In genomic region chr15:40338041-40338657, GRCh38 we compare ENCODE assay signal across 8 cellular contexts. TPM values are rescaled to one million over a fixed set of nuclear protein-coding genes. Genes with fewer than 3 reads are reported as not detected.
DNase-seq lines count a peak whose midpoint lies in the region; ATAC-seq and TF ChIP-seq lines count a peak whose summit lies in the region.

No MANE protein-coding gene starts in this region.

- H3K9me3 ChIP-seq in cardiac muscle cell (ENCODE audit: low read depth), result no peaks in the 10 kb centered on the region

- ATAC-seq in HG03460 (IDR thresholded peaks at IDR 0.05; ENCODE audit: unreplicated experiment), result no peak

- no peaks in the 10 kb centered on the region for H3K27me3 ChIP-seq in cardiac muscle cell

- no peak overlapping the region for H3K4me3 ChIP-seq in cardiac muscle cell

- TF ChIP-seq CTCF in cardiac muscle cell (IDR thresholded peaks at IDR 0.05; ENCODE audit: low read depth, low read length), result peak; percentile 78

- no peak overlapping the region for H3K27ac ChIP-seq in cardiac muscle cell

- DNase-seq in NCI-H524 (lab: John Stamatoyannopoulos, UW) (peak; percentile 43 to 77), NCI-H524 treated with DMSO at 0.1 percent for 48 hours (lab: John Stamatoyannopoulos, UW) (no peak), Kasumi-1 (lab: John Stamatoyannopoulos, UW) (peak; percentile 58 to 71), SKM-1 (lab: John Stamatoyannopoulos, UW; ENCODE audit: unreplicated experiment) (peak; percentile 25), cardiac muscle cell (ENCODE audit: low read depth in 1 of 2, low spot score in 1 of 2) (peak; percentile 76 to 89), retina (peak; percentile 85)
- DNase-seq in activated naive CD4-positive, alpha-beta T cell treated with anti-CD3 and anti-CD28 coated beads, Interleukin-2, amount 50 U/mL, for 16 hours, result peak; percentile 84

- peaks cover 41% of the 10 kb centered on the region for H3K4me1 ChIP-seq in cardiac muscle cell (ENCODE audit: low read depth)

- no peaks in the 10 kb centered on the region for H3K36me3 ChIP-seq in cardiac muscle cell

RNA-seq across cellular contexts. Expression of gene CCDC9B, which starts 2.6 kb away (rescaled TPM):
- 8.2 and 9.6 TPM in 2 replicates for total RNA-seq in cardiac muscle cell
- 12.5 and 14.6 TPM in 2 replicates for polyA plus RNA-seq in cardiac muscle cell

RNA-seq across cellular contexts. Expression of gene PHGR1, which starts 12.7 kb away (rescaled TPM):
- not detected in 2 replicates for total RNA-seq in cardiac muscle cell
- polyA plus RNA-seq in cardiac muscle cell, result not detected in 2 replicates

RNA-seq across cellular contexts. Expression of gene INAFM2, which starts 14.7 kb away (rescaled TPM):
- total RNA-seq in cardiac muscle cell, result 133 and 217 TPM in 2 replicates
- polyA plus RNA-seq in cardiac muscle cell, result 186 and 330 TPM in 2 replicates

RNA-seq across cellular contexts. Expression of gene DISP2, which starts 19.9 kb away (rescaled TPM):
- total RNA-seq in cardiac muscle cell, result 0.15 and 0.21 TPM in 2 replicates
- polyA plus RNA-seq in cardiac muscle cell, result 0.05 TPM in 1 of 2 replicates, not detected in the other

RNA-seq across cellular contexts. Expression of gene PLCB2, which starts 30.4 kb away (rescaled TPM):
- total RNA-seq in cardiac muscle cell, result 16.9 and 41.2 TPM in 2 replicates
- 28.3 and 45.9 TPM in 2 replicates for polyA plus RNA-seq in cardiac muscle cell
